ENCODE assay signal across 27 cellular contexts in the genomic region with DNA sequence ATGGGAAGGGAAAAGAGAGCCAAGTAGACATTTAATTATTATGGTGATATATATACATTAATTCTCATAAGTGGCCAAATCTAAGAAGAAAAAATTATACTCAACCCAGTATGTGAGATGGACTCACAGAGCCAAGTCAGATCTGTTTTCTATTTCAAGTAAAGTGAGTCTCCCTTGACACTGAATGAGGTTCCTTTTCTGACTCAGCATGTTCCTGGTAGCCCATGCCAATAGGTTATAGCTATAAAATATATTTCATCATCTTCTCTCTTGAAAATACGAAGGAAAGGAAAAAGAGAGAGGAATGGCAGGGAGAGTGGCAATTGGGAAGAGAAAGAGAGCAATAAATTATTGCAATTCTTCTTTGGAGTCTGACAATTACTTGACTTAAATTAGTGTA.
DNase-seq lines count a peak whose midpoint lies in the region; ATAC-seq, FAIRE-seq and TF ChIP-seq lines count a peak whose summit lies in the region.
"Had no signal": no experiment of that assay in that cellular context is flagged by ENCODE, and none has a peak within 500 bp of the region (broad histone marks: within the 10 kb centered on the region; RNA-seq: fewer than 3 reads in every experiment).

No MANE protein-coding gene starts in this region.

- H3K27me3 ChIP-seq in GM23248 (replicated peaks; ENCODE audit: insufficient read depth) (no peaks in the 10 kb centered on the region), bronchial epithelial cell (ENCODE audit: control insufficient read depth, insufficient read depth, low read length) (no peaks in the 10 kb centered on the region)
- H3K27me3 ChIP-seq: BLaER1, SJCRH30 had no signal

- H3F3A ChIP-seq in GM23248 (ENCODE audit: insufficient read depth), result no peaks in the 10 kb centered on the region

- H3K4me3 ChIP-seq in GM23248 (no peak overlapping the region), bronchial epithelial cell (ENCODE audit: low read depth, low read length) (no peak overlapping the region), fibroblast of mammary gland (ENCODE audit: control insufficient read depth, low read depth, low read length) (no peak overlapping the region)
- H3K4me3 ChIP-seq: A549, BLaER1, GM12878, SJCRH30 had no signal

- H3K27ac ChIP-seq in GM23248, result no peak overlapping the region
- H3K27ac ChIP-seq: A549, BLaER1, KMS-11, SJCRH30 had no signal

- in situ Hi-C loops in GM23248 (cut with MboI), result no loop called here

- no peaks in the 10 kb centered on the region for H3K9me3 ChIP-seq in GM23248 (ENCODE audit: low read depth)
- H3K9me3 ChIP-seq: A549, BLaER1, SJCRH30 had no signal

- DNase-seq in GM23248 (peak; percentile 23), bronchial epithelial cell (ENCODE audit: low read depth) (peak; percentile 31), fibroblast of mammary gland (ENCODE audit: low read depth) (peak; percentile 75), iris pigment epithelial cell (ENCODE audit: low read depth) (peak; percentile 25), AG20443 (ENCODE audit: low spot score) (no peak), ecto neural progenitor cell (ENCODE audit: low spot score) (no peak), DMS 273 treated with DMSO at 0.1 percent for 48 hours (lab: John Stamatoyannopoulos, UW) (no peak)
- DNase-seq: CD4-positive, alpha-beta T cell; COR-L47; DMS79 treated with DMSO at 0.1 percent for 48 hours; GOT3; NCI-H1105; NCI-H146; NCI-H2081; NCI-H2171; NCI-H345; NCI-H524 treated with DMSO at 0.1 percent for 48 hours; NCI-H82; SJCRH30 had no signal

- no peak for FAIRE-seq in bronchial epithelial cell (lab: Jason Lieb, UNC)
- FAIRE-seq: A549, GM12878, HTR-8/SVneo, RCC 7860 had no signal

- no peak for ATAC-seq in HG03175 (IDR thresholded peaks at IDR 0.05; ENCODE audit: unreplicated experiment)
- ATAC-seq: A549, GM12878, HCT116 had no signal

- no peak overlapping the region for H3K4me2 ChIP-seq in GM23248 (ENCODE audit: unreplicated experiment)
- H3K4me2 ChIP-seq: A549, BLaER1, KMS-11 had no signal

- no peak overlapping the region for H2AFZ ChIP-seq in GM23248

- no peak overlapping the region for H3K9ac ChIP-seq in GM23248
- H3K9ac ChIP-seq: BLaER1, KMS-11 had no signal

- 30 to 37% methylated on average over 1 of the region's 1 CpG for WGBS in GM23248 (ENCODE audit: low coverage in 1 of 2, low lambda C conversion rate in 2 of 2, missing lambda C conversion rate in 2 of 2), 2 experiments

- no peaks in the 10 kb centered on the region for H3K79me2 ChIP-seq in GM23248 (ENCODE audit: insufficient read depth)

- no peaks in the 10 kb centered on the region for H4K20me1 ChIP-seq in GM23248 (ENCODE audit: insufficient read depth)
- H4K20me1 ChIP-seq: BLaER1 had no signal

- H3K36me3 ChIP-seq in GM23248 (ENCODE audit: low read depth) (no peaks in the 10 kb centered on the region), bronchial epithelial cell (ENCODE audit: control insufficient read depth, insufficient read depth, low read length) (no peaks in the 10 kb centered on the region)
- H3K36me3 ChIP-seq: BLaER1, SJCRH30 had no signal

- H3K9me2 ChIP-seq in GM23248 (ENCODE audit: insufficient read depth), result no peaks in the 10 kb centered on the region

- no peak for TF ChIP-seq CTCF in bronchial epithelial cell (IDR thresholded peaks at IDR 0.05; ENCODE audit: insufficient read depth, low read length, severe bottlenecking)
- no peak for TF ChIP-seq CTCF in fibroblast of mammary gland (conservative IDR thresholded peaks at IDR 0.05; ENCODE audit: control insufficient read depth, insufficient read depth, low read depth, low read length)

- no peaks in the 10 kb centered on the region for H3K4me1 ChIP-seq in GM23248 (ENCODE audit: insufficient read depth)
- H3K4me1 ChIP-seq: A549, BLaER1, SJCRH30 had no signal

Comparison
In these comparisons a context has a peak if more than half of its experiments do, and no peak if none do; other contexts are left out.
1. DNase-seq: peak in GM23248 (single experiment), bronchial epithelial cell (single experiment), fibroblast of mammary gland (single experiment) and iris pigment epithelial cell (single experiment); none in AG20443 (single experiment), ecto neural progenitor cell (single experiment) and DMS 273 treated with DMSO at 0.1 percent for 48 hours (single experiment).